In genomic region chr6:139593081-139593480, GRCh38 we compare ENCODE assay signal across 25 cellular contexts.
DNase-seq lines count a peak whose midpoint lies in the region; ATAC-seq, FAIRE-seq and TF ChIP-seq lines count a peak whose summit lies in the region.
"Had no signal": no experiment of that assay in that cellular context is flagged by ENCODE, and none has a peak within 500 bp of the region (broad histone marks: within the 10 kb centered on the region; RNA-seq: fewer than 3 reads in every experiment).

No MANE protein-coding gene starts in this region.

- no peak for TF ChIP-seq CTCF in gastroesophageal sphincter (IDR thresholded peaks at IDR 0.05)
- no peak for TF ChIP-seq CTCF in pancreas (IDR thresholded peaks at IDR 0.05)
- no peak for TF ChIP-seq CTCF in tibial artery (IDR thresholded peaks at IDR 0.05)
- TF ChIP-seq CTCF in lower leg skin (IDR thresholded peaks at IDR 0.05) = no peak
- TF ChIP-seq CTCF in GM20000 (IDR thresholded peaks at IDR 0.05; ENCODE audit: extremely low read depth, missing control alignments) = no peak

- H3K4me3 ChIP-seq in gastroesophageal sphincter (no peak overlapping the region), pancreas (no peak overlapping the region), tibial artery (no peak overlapping the region), lower leg skin (ENCODE audit: low read depth, poor library complexity, severe bottlenecking) (no peak overlapping the region)
- H3K4me3 ChIP-seq: GM23338, HAP-1 had no signal

- TF ChIP-seq POLR2A in gastroesophageal sphincter (IDR thresholded peaks at IDR 0.05) = no peak
- TF ChIP-seq POLR2A in lower leg skin (IDR thresholded peaks at IDR 0.05) = no peak

- H3K36me3 ChIP-seq in gastroesophageal sphincter (no peaks in the 10 kb centered on the region), pancreas (no peaks in the 10 kb centered on the region), tibial artery (no peaks in the 10 kb centered on the region)
- H3K36me3 ChIP-seq: HAP-1 had no signal

- ATAC-seq in gastroesophageal sphincter = no peak
- no peak for ATAC-seq in pancreas
- ATAC-seq: GM23338, HepG2 had no signal

- peaks cover 26 to 99% (median 52%) of the 10 kb centered on the region in 3 donors for H3K4me1 ChIP-seq in gastroesophageal sphincter
- peaks cover 40 to 66% (median 65%) of the 10 kb centered on the region in 3 donors for H3K4me1 ChIP-seq in pancreas
- peaks cover 0 to 82% (median 43%) of the 10 kb centered on the region in 4 donors for H3K4me1 ChIP-seq in tibial artery

- DNase-seq in NCI-H226 = peak; percentile 47
- DNase-seq in pancreas = peak in 2 of 6 donors; percentile 40 to 45
- DNase-seq in tibial artery = no peak
- DNase-seq in lower leg skin (ENCODE audit: low spot score in 2 of 2) = no peak
- DNase-seq in amniotic stem cell (lab: John Stamatoyannopoulos, UW) = no peak
- no peak for DNase-seq in GM20000 (ENCODE audit: low spot score)
- DNase-seq: Calu3; CD8-positive, alpha-beta memory T cell; DMS153; KBM-7; NCI-H1105 treated with DMSO at 0.1 percent for 48 hours; NCI-H2081 treated with DMSO at 0.1 percent for 48 hours; NCI-H2171 treated with DMSO at 0.1 percent for 48 hours; NCI-H446; NCI-H526; OCI-M1; Right ventricle myocardium superior had no signal

- intact Hi-C loops in pancreas (cut with DNase I) = no loop called here
- intact Hi-C loops in tibial artery (cut with DNase I; ENCODE audit: low total_unique reads) = no loop called here
- intact Hi-C loops in lower leg skin (cut with DNase I; ENCODE audit: low total_unique reads) = no loop called here

- TF ChIP-seq EP300 in gastroesophageal sphincter (IDR thresholded peaks at IDR 0.05) = no peak

- no peak for FAIRE-seq in pancreas (lab: Jason Lieb, UNC)
- FAIRE-seq: A204.1, GM12892, HepG2 had no signal

- no peaks in the 10 kb centered on the region for H3K9me3 ChIP-seq in gastroesophageal sphincter
- no peaks in the 10 kb centered on the region for H3K9me3 ChIP-seq in pancreas
- no peaks in the 10 kb centered on the region for H3K9me3 ChIP-seq in tibial artery
- H3K9me3 ChIP-seq: HAP-1 had no signal

- H3K27ac ChIP-seq in gastroesophageal sphincter (peak overlapping the region; percentile 81 to 94 (median 86)), pancreas (peak overlapping the region in 3 of 4 donors; percentile 72 to 91 (median 80)), tibial artery (peak overlapping the region; percentile 63 to 66)
- H3K27ac ChIP-seq: C4-2B, HL-60 had no signal

- 41 to 56% methylated on average over 3 of the region's 3 CpGs for WGBS in gastroesophageal sphincter (ENCODE audit: low coverage in 1 of 2), 2 donors
- WGBS in pancreas, 2 donors = 43 to 46% methylated on average over 3 of the region's 3 CpGs
- WGBS in lower leg skin, 2 donors = 78 to 90% methylated on average over 3 of the region's 3 CpGs

- H3K27me3 ChIP-seq in gastroesophageal sphincter (no peaks in the 10 kb centered on the region), pancreas (no peaks in the 10 kb centered on the region), tibial artery (no peaks in the 10 kb centered on the region)
